In the genomic region with DNA sequence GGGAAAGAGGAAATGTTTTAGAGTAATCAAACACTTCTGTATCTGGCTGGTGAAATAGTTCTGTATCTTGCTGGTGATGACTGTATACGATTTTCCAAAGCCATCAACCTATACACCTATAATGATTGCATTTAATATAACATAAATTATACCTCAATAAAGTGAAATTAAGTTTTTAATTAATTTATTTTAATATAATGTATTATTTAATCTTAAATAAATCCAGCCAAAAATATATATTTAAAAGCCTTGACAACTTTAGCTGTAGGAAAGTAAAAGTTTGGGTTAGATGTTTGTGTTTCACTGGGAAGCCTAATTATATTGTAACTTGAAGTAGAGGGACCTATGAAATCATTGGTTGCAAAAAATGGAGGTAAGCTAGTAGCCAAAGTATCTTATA, we compare ENCODE assay signal across 28 cellular contexts.
"Had no signal": no experiment of that assay in that cellular context is flagged by ENCODE, and none has a peak within 500 bp of the region (broad histone marks: within the 10 kb centered on the region; RNA-seq: fewer than 3 reads in every experiment).

No MANE protein-coding gene starts in this region.

- H3K4me1 ChIP-seq: colonic mucosa, esophagus muscularis mucosa, esophagus squamous epithelium, foreskin keratinocyte, gastrocnemius medialis, gastroesophageal sphincter, heart left ventricle, heart right ventricle had no signal

- H3K4me3 Mint-ChIP-seq: dendritic cell treated with granulocyte-macrophage colony-stimulating factor and Interleukin-4, amounts not matched to agents 40 ng/mL and 50 ng/mL, for 4 days; effector memory CD8-positive, alpha-beta T cell; endodermal cell had no signal

- H3K36me3 ChIP-seq: colonic mucosa, esophagus muscularis mucosa, esophagus squamous epithelium, gastrocnemius medialis, gastroesophageal sphincter, heart left ventricle, heart right ventricle had no signal

- FAIRE-seq: colon, endometrium, endothelial cell of umbilical vein, frontal cortex had no signal

- H3K9me3 Mint-ChIP-seq: endodermal cell had no signal

- H3K27ac ChIP-seq: colonic mucosa, coronary artery, dorsolateral prefrontal cortex, epithelial cell of prostate, esophagus muscularis mucosa, esophagus squamous epithelium, foreskin keratinocyte, gastrocnemius medialis, gastroesophageal sphincter, heart left ventricle, heart right ventricle had no signal

- H3K27me3 ChIP-seq: colonic mucosa, dorsolateral prefrontal cortex, esophagus muscularis mucosa, esophagus squamous epithelium, foreskin keratinocyte, gastrocnemius medialis, gastroesophageal sphincter, heart left ventricle, heart right ventricle had no signal

- H3K27me3 Mint-ChIP-seq: dendritic cell treated with granulocyte-macrophage colony-stimulating factor and Interleukin-4, amounts not matched to agents 40 ng/mL and 50 ng/mL, for 4 days; effector memory CD8-positive, alpha-beta T cell had no signal

- H3K4me3 ChIP-seq: colonic mucosa, coronary artery, dorsolateral prefrontal cortex, esophagus muscularis mucosa, esophagus squamous epithelium, gastrocnemius medialis, gastroesophageal sphincter, heart left ventricle, heart right ventricle had no signal

- H3K9me3 ChIP-seq: colonic mucosa, esophagus squamous epithelium, gastrocnemius medialis had no signal

- DNase-seq: colonic mucosa; cortex of kidney; dermis blood vessel endothelial cell; dorsolateral prefrontal cortex; effector CD4-positive, alpha-beta T cell; effector CD8-positive, alpha-beta T cell; effector memory CD4-positive, alpha-beta T cell; effector memory CD8-positive, alpha-beta T cell; endodermal cell; erythroblast; esophagus squamous epithelium; foreskin fibroblast; foreskin keratinocyte; foreskin melanocyte; gastrocnemius medialis; glutamatergic neuron; heart left ventricle; heart right ventricle had no signal

- H3K27ac Mint-ChIP-seq: dendritic cell treated with granulocyte-macrophage colony-stimulating factor and Interleukin-4, amounts not matched to agents 40 ng/mL and 50 ng/mL, for 4 days; effector memory CD8-positive, alpha-beta T cell; endodermal cell had no signal

- ATAC-seq: effector memory CD8-positive, alpha-beta T cell; esophagus mucosa; foreskin keratinocyte; gastrocnemius medialis; gastroesophageal sphincter; heart left ventricle; heart right ventricle had no signal

- H3K4me1 Mint-ChIP-seq: endodermal cell had no signal
